17 cellular contexts compared by ENCODE assay signal in the genomic region with DNA sequence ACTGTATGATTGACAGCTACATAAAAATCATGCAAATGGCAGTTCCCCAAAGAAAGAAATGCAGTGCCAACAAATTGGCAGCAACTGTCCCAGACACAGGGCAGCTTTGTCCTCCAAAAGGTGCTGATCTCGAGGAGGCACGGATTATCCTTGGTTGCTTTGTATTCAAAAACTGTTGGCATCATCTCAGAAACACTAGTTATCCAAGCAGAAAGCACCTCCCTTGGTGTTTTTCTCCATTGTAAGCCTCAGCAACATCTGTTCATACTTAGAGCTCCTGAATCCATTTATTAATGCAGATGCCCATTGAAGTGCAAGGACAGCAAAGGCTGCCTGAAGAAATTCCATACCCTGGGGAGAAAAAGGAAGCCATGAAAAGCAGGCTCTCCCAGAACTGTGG. TPM values are rescaled to one million over a fixed set of nuclear protein-coding genes. Genes with fewer than 3 reads are reported as not detected.
"Had no signal": no experiment of that assay in that cellular context is flagged by ENCODE, and none has a peak within 500 bp of the region (broad histone marks: within the 10 kb centered on the region; RNA-seq: fewer than 3 reads in every experiment).

No MANE protein-coding gene starts in this region.

- DNase-seq: effector CD8-positive, alpha-beta T cell; endodermal cell; foreskin fibroblast; gastrocnemius medialis; natural killer cell; occipital lobe; ovary; right lobe of liver; small intestine; stimulated activated CD4-positive, alpha-beta T cell treated with anti-CD3 and anti-CD28 coated beads, Interleukin-15, amount 100 ng/mL, for 24 hours; stimulated activated CD4-positive, alpha-beta T cell treated with anti-CD3 and anti-CD28 coated beads, Interleukin-2, amount 100 ng/mL, for 48 hours; stimulated activated naive B cell treated with anti-CD40 and anti-IgM and Interleukin-4, amounts not matched to agents 10 μg/mL and 1 μg/mL and 100 μg/mL, for 72 hours; upper lobe of left lung had no signal

RNA-seq across cellular contexts. Expression of a gene that starts 1.1 kb away (rescaled TPM):
- polyA plus RNA-seq: keratinocyte, liver, lung, neural cell, ovary, small intestine had no signal
